ENCODE assay signal across 27 cellular contexts in genomic region chr14:30284808-30285207, GRCh38.
"Had no signal": no experiment of that assay in that cellular context is flagged by ENCODE, and none has a peak within 500 bp of the region (broad histone marks: within the 10 kb centered on the region; RNA-seq: fewer than 3 reads in every experiment).

No MANE protein-coding gene starts in this region.

- DNase-seq: stimulated activated CD4-positive, alpha-beta T cell treated with anti-CD3 and anti-CD28 coated beads, Interleukin-2, amount 100 ng/mL, for 48 hours; stimulated activated CD4-positive, alpha-beta T cell treated with anti-CD3 and anti-CD28 coated beads, Interleukin-4, amount 100 ng/mL, for 1 hour; stimulated activated CD4-positive, alpha-beta T cell treated with anti-CD3 and anti-CD28 coated beads, Interleukin-4, amount 100 ng/mL, for 24 hours; stimulated activated CD4-positive, alpha-beta T cell treated with anti-CD3 and anti-CD28 coated beads, Interleukin-4, amount 100 ng/mL, for 4 hours; stimulated activated CD8-positive, alpha-beta memory T cell treated with anti-CD3 and anti-CD28 coated beads, Interleukin-4, amount 100 ng/mL, for 48 hours; stimulated activated naive B cell treated with anti-CD40 and anti-IgM and Interleukin-4, amounts not matched to agents 10 μg/mL and 1 μg/mL and 100 μg/mL, for 72 hours; stimulated activated naive CD4-positive, alpha-beta T cell; stimulated activated naive CD4-positive, alpha-beta T cell treated with Interleukin-2 at 50 U/mL for 16 hours; stimulated activated naive CD8-positive, alpha-beta T cell treated with anti-CD3 and anti-CD28 coated beads, Interleukin-15, amount 100 ng/mL, for 72 hours; stimulated activated naive CD8-positive, alpha-beta T cell treated with anti-CD3 and anti-CD28 coated beads, Interleukin-15, Interleukin-2, amounts not matched to agents 100 U/mL and 50 U/mL, for 24 hours; stomach; substantia nigra; testis; thyroid gland; tibial artery; transverse colon; trophoblast cell; upper lobe of left lung; upper lobe of right lung; uterus had no signal

- H3K27ac ChIP-seq: stomach, suprapubic skin, testis, thoracic aorta, thyroid gland, tibial artery, tibial nerve, transverse colon, upper lobe of left lung, upper lobe of right lung, uterus, vagina had no signal

- H3K36me3 ChIP-seq: stomach, suprapubic skin, thoracic aorta, thyroid gland, tibial artery, tibial nerve, transverse colon, upper lobe of left lung, upper lobe of right lung, uterus, vagina had no signal

- ATAC-seq: stimulated activated effector memory CD8-positive, alpha-beta T cell treated with anti-CD3 and anti-CD28 coated beads, Interleukin-12 subunit alpha, Interleukin-12 subunit beta, amount 100 ng/mL, for 72 hours; stimulated activated memory B cell treated with anti-CD40 and anti-IgM and Interleukin-4, amounts not matched to agents 10 μg/mL and 1 μg/mL and 100 μg/mL, for 72 hours; stimulated activated naive B cell treated with anti-CD40 and anti-IgM and Interleukin-4, amounts not matched to agents 10 μg/mL and 1 μg/mL and 100 μg/mL, for 72 hours; stimulated activated naive CD8-positive, alpha-beta T cell treated with anti-CD3 and anti-CD28 coated beads, Interleukin-15, amount 100 ng/mL, for 72 hours; stimulated activated naive CD8-positive, alpha-beta T cell treated with anti-CD3 and anti-CD28 coated beads, Interleukin-15, Interleukin-2, amounts not matched to agents 100 U/mL and 50 U/mL, for 24 hours; upper lobe of right lung had no signal

- H3K4me3 ChIP-seq: stomach, suprapubic skin, testis, thoracic aorta, thyroid gland, tibial artery, tibial nerve, transverse colon, upper lobe of left lung, upper lobe of right lung, uterus, vagina had no signal

- FAIRE-seq: urothelium cell line had no signal

- H3K27me3 ChIP-seq: stomach, suprapubic skin, testis, thyroid gland, tibial artery, tibial nerve, transverse colon, upper lobe of left lung, upper lobe of right lung, uterus, vagina had no signal

- H3K4me1 ChIP-seq: stomach, suprapubic skin, testis, tibial artery, tibial nerve, transverse colon, upper lobe of left lung, upper lobe of right lung, uterus, vagina had no signal

- H3K9me3 ChIP-seq: stomach, suprapubic skin, testis, thoracic aorta, thyroid gland, tibial artery, transverse colon, upper lobe of left lung, upper lobe of right lung, uterus, vagina had no signal
